ENCODE assay signal across 8 cellular contexts in the genomic region with DNA sequence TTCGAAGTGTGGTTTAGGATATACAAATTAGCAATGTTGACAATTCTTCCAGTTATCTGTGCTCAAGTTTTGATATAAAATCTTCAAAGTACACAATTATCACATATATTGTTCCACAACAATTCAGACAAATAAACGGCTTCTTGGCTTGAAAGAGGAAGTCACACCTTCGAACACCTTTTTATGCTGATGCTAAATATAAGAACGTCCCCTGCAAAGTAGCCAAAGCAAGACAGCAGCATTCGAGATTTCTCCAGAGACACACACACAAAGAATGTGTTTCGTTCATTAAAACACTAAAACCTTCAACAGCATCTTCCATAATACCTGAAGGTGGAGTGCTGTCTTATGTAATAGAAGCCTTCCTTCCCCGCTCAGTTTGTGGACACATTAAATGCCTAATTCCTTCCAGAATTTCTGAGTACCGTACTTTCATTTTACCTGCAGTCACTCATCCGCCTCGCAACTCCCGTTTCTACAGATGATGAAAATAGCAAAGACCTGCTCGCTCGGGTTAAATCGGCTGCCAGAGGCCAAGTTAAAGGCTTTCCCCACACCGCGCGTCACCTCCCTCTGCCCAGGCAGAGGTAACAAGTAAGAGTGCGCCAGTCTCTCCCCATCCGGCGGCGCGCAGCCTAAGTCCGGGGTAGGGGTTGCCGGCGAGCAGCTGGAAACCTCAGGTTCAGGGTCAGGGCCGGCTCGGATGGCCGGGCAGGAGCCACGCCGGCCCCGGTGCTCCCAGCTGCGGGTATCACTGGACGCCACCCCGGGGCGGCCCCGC. TPM values are rescaled to one million over a fixed set of nuclear protein-coding genes. Genes with fewer than 3 reads are reported as not detected.
A peak's percentile ranks its signal among the peaks of the same experiment; 100 is the strongest.
DNase-seq lines count a peak whose midpoint lies in the region; ATAC-seq and TF ChIP-seq lines count a peak whose summit lies in the region.

No MANE protein-coding gene starts in this region.

- H3K27ac Mint-ChIP-seq in CD4-positive, CD25-positive, alpha-beta regulatory T cell: no peak overlapping the region

- peak in 2 of 3 donors; percentile 22 to 69 for DNase-seq in CD4-positive, CD25-positive, alpha-beta regulatory T cell
- DNase-seq in SK-N-MC (ENCODE audit: low read depth, low spot score): no peak
- no peak for DNase-seq in brain microvascular endothelial cell
- DNase-seq in islet precursor cell: peak; percentile 81
- DNase-seq in stimulated activated CD4-positive, alpha-beta T cell treated with anti-CD3 and anti-CD28 coated beads, Interleukin-15, amount 100 ng/mL, for 24 hours: peak; percentile 68
- no peak for DNase-seq in D341Med (ENCODE audit: low spot score)

- ATAC-seq in CD4-positive, CD25-positive, alpha-beta regulatory T cell (ENCODE audit: low read depth in 2 of 2): peak; percentile 46 to 63
- ATAC-seq in GM19328 (IDR thresholded peaks at IDR 0.05; ENCODE audit: unreplicated experiment) (peak; percentile 39), HG03457 (IDR thresholded peaks at IDR 0.05; ENCODE audit: unreplicated experiment) (peak; percentile 45)

- H3K4me1 Mint-ChIP-seq in CD4-positive, CD25-positive, alpha-beta regulatory T cell: peaks cover 0 to 28% (median 15%) of the 10 kb centered on the region in 4 donors

- H3K27me3 Mint-ChIP-seq in CD4-positive, CD25-positive, alpha-beta regulatory T cell: peaks cover 78% of the 10 kb centered on the region

- peaks cover 0 to 6% (median 0%) of the 10 kb centered on the region in 7 donors for H3K9me3 Mint-ChIP-seq in CD4-positive, CD25-positive, alpha-beta regulatory T cell

- peak overlapping the region; percentile 51 for H3K9ac ChIP-seq in SK-N-MC (ENCODE audit: insufficient read length)

- no peaks in the 10 kb centered on the region for H3K36me3 Mint-ChIP-seq in CD4-positive, CD25-positive, alpha-beta regulatory T cell

- H3K4me3 Mint-ChIP-seq in CD4-positive, CD25-positive, alpha-beta regulatory T cell: peak overlapping the region; percentile 88 to 90 (median 88)

- no peak overlapping the region for H3K27ac ChIP-seq in CD4-positive, CD25-positive, alpha-beta regulatory T cell (ENCODE audit: insufficient read depth, low read length, poor library complexity, severe bottlenecking)
- no peak overlapping the region for H3K27ac ChIP-seq in SK-N-MC
- no peak overlapping the region for H3K27ac ChIP-seq in brain microvascular endothelial cell

- in situ Hi-C loops in brain microvascular endothelial cell (cut with HindIII; ENCODE audit: low pct_ligation_motif_present, low sequenced_read_pairs): no loop called here

- H3K27me3 ChIP-seq in CD4-positive, CD25-positive, alpha-beta regulatory T cell (ENCODE audit: control insufficient read depth, insufficient read depth, low read length): peaks cover 44% of the 10 kb centered on the region
- H3K27me3 ChIP-seq in brain microvascular endothelial cell (replicated peaks): no peaks in the 10 kb centered on the region

- TF ChIP-seq CTCF in brain microvascular endothelial cell (IDR thresholded peaks at IDR 0.05; ENCODE audit: low read depth, low read length, missing control alignments): no peak

- no peaks in the 10 kb centered on the region for H3K9me3 ChIP-seq in CD4-positive, CD25-positive, alpha-beta regulatory T cell (ENCODE audit: control insufficient read depth in 2 of 2, low read length in 2 of 2)
- no peaks in the 10 kb centered on the region for H3K9me3 ChIP-seq in SK-N-MC (ENCODE audit: low read depth, low read length)

- H3K4me1 ChIP-seq in CD4-positive, CD25-positive, alpha-beta regulatory T cell (ENCODE audit: control insufficient read depth, insufficient read depth, low read length, poor library complexity, severe bottlenecking): peaks cover 12% of the 10 kb centered on the region

- peak overlapping the region; percentile 82 for H3K4me3 ChIP-seq in CD4-positive, CD25-positive, alpha-beta regulatory T cell (ENCODE audit: low read depth, low read length)
- peak overlapping the region; percentile 89 for H3K4me3 ChIP-seq in SK-N-MC
- peak overlapping the region; percentile 61 for H3K4me3 ChIP-seq in brain microvascular endothelial cell (ENCODE audit: low read depth, low read length)

- no peaks in the 10 kb centered on the region for H3K36me3 ChIP-seq in CD4-positive, CD25-positive, alpha-beta regulatory T cell (ENCODE audit: control insufficient read depth, insufficient read depth, low read length)
- H3K36me3 ChIP-seq in SK-N-MC (ENCODE audit: insufficient read depth, low read length) (no peaks in the 10 kb centered on the region), brain microvascular endothelial cell (replicated peaks) (no peaks in the 10 kb centered on the region)

RNA-seq across cellular contexts. Expression of gene SERPINE2, which starts 0.8 kb away (rescaled TPM):
- total RNA-seq in CD4-positive, CD25-positive, alpha-beta regulatory T cell: 1.5 TPM
- 1 to 10 TPM in 3 of 4 donors, under 1 TPM in 1; 0.85 to 1.8 (median 1.5) TPM for polyA plus RNA-seq in CD4-positive, CD25-positive, alpha-beta regulatory T cell

Comparison
In these comparisons a context has a peak if more than half of its experiments do, and no peak if none do; other contexts are left out.
1. DNase-seq: peak in CD4-positive, CD25-positive, alpha-beta regulatory T cell (2 of 3), islet precursor cell (single experiment) and stimulated activated CD4-positive, alpha-beta T cell treated with anti-CD3 and anti-CD28 coated beads, Interleukin-15, amount 100 ng/mL, for 24 hours (single experiment); none in SK-N-MC (single experiment), brain microvascular endothelial cell (single experiment) and D341Med (single experiment).
2. Peak in every context shown above with its lines, with median percentiles within 50 percentile points of each other: ATAC-seq and H3K4me3 ChIP-seq.